13 cellular contexts compared by ENCODE assay signal in genomic region chr7:130458256-130458655, GRCh38.
A peak's percentile ranks its signal among the peaks of the same experiment; 100 is the strongest.
DNase-seq lines count a peak whose midpoint lies in the region; ATAC-seq and TF ChIP-seq lines count a peak whose summit lies in the region.
"Had no signal": no experiment of that assay in that cellular context is flagged by ENCODE, and none has a peak within 500 bp of the region (broad histone marks: within the 10 kb centered on the region; RNA-seq: fewer than 3 reads in every experiment).

No MANE protein-coding gene starts in this region.

- no peaks in the 10 kb centered on the region for H3K79me2 ChIP-seq in DND-41 (ENCODE audit: insufficient read depth, low read length)

- H3K9ac ChIP-seq in DND-41 (ENCODE audit: low read depth, low read length) = no peak overlapping the region; the same call in 1 of the 2 replicates

- ATAC-seq in DND-41 (ENCODE audit: insufficient read depth, low read depth) = peak; percentile 94
- peak; percentile 83 for ATAC-seq in effector memory CD8-positive, alpha-beta T cell (replicated peaks)
- no peak for ATAC-seq in GM18517 (IDR thresholded peaks at IDR 0.05; ENCODE audit: unreplicated experiment)
- ATAC-seq: heart right ventricle; stimulated activated memory B cell treated with anti-CD40 and anti-IgM and Interleukin-4, amounts not matched to agents 10 μg/mL and 1 μg/mL and 100 μg/mL, for 72 hours had no signal

- no peaks in the 10 kb centered on the region for H4K20me1 ChIP-seq in DND-41 (ENCODE audit: insufficient read depth, low read length)

- H2AFZ ChIP-seq in DND-41 (ENCODE audit: low read depth, low read length) = no peak overlapping the region

- peaks cover 13% of the 10 kb centered on the region for H3K4me1 ChIP-seq in DND-41 (ENCODE audit: insufficient read depth, low read length)
- H3K4me1 ChIP-seq: breast epithelium, heart right ventricle had no signal

- H3K36me3 ChIP-seq in DND-41 (ENCODE audit: insufficient read depth, low read length) = no peaks in the 10 kb centered on the region
- H3K36me3 ChIP-seq: breast epithelium, heart right ventricle had no signal

- DNase-seq in DND-41 (no peak), GM19240 (ENCODE audit: insufficient read length, low spot score) (peak; percentile 14), NAMALWA (ENCODE audit: low spot score) (peak; percentile 31), GM19238 (ENCODE audit: insufficient read length, low spot score) (no peak)
- DNase-seq in effector memory CD8-positive, alpha-beta T cell = no peak
- DNase-seq in stimulated activated CD4-positive, alpha-beta T cell treated with anti-CD3 and anti-CD28 coated beads, Interleukin-15, amount 100 ng/mL, for 24 hours = no peak
- DNase-seq: activated CD8-positive, alpha-beta memory T cell treated with anti-CD3 and anti-CD28 coated beads, Interleukin-2, amount 50 U/mL, for 4 hours; heart right ventricle; NK-92 treated with Interleukin-12 subunit alpha and Interleukin-12 subunit beta, amount 100 ng/mL, for 24 hours; occipital lobe had no signal

- no peak for TF ChIP-seq CTCF in DND-41 (IDR thresholded peaks at IDR 0.05; ENCODE audit: borderline replicate concordance, extremely low read depth, low read length, poor library complexity, severe bottlenecking)

- H3K27ac ChIP-seq in DND-41 (ENCODE audit: low read length) = no peak overlapping the region
- H3K27ac ChIP-seq: breast epithelium, heart right ventricle had no signal

- no peaks in the 10 kb centered on the region for H3K27me3 Mint-ChIP-seq in effector memory CD8-positive, alpha-beta T cell

- H3K4me3 Mint-ChIP-seq in effector memory CD8-positive, alpha-beta T cell = peak overlapping the region; percentile 70 to 73
- H3K4me3 Mint-ChIP-seq: stimulated activated memory B cell treated with anti-CD40 and anti-IgM and Interleukin-4, amounts not matched to agents 10 μg/mL and 1 μg/mL and 100 μg/mL, for 72 hours had no signal

- peaks cover 12% of the 10 kb centered on the region for H3K9me3 ChIP-seq in DND-41 (ENCODE audit: insufficient read depth, low read length, severe bottlenecking)

- H3K36me3 Mint-ChIP-seq in effector memory CD8-positive, alpha-beta T cell (ENCODE audit: insufficient read depth) = no peaks in the 10 kb centered on the region
- H3K36me3 Mint-ChIP-seq: stimulated activated memory B cell treated with anti-CD40 and anti-IgM and Interleukin-4, amounts not matched to agents 10 μg/mL and 1 μg/mL and 100 μg/mL, for 72 hours had no signal

- H3K27me3 ChIP-seq in DND-41 (ENCODE audit: insufficient read depth, low read length, poor library complexity) = no peaks in the 10 kb centered on the region
- H3K27me3 ChIP-seq: breast epithelium, heart right ventricle had no signal

- H3K9me3 Mint-ChIP-seq in effector memory CD8-positive, alpha-beta T cell = no peaks in the 10 kb centered on the region

- peak overlapping the region; percentile 49; the same call in 1 of the 2 replicates for H3K4me2 ChIP-seq in DND-41 (ENCODE audit: insufficient read depth, low read length)

- peak overlapping the region; percentile 77 to 78 for H3K27ac Mint-ChIP-seq in effector memory CD8-positive, alpha-beta T cell
- H3K27ac Mint-ChIP-seq: stimulated activated memory B cell treated with anti-CD40 and anti-IgM and Interleukin-4, amounts not matched to agents 10 μg/mL and 1 μg/mL and 100 μg/mL, for 72 hours had no signal

- no peak overlapping the region for H3K4me3 ChIP-seq in DND-41 (ENCODE audit: low read depth in 1 of 2, low read length in 2 of 2)
- H3K4me3 ChIP-seq: breast epithelium, heart right ventricle had no signal

- peaks cover 6 to 7% of the 10 kb centered on the region in 2 donors for H3K4me1 Mint-ChIP-seq in effector memory CD8-positive, alpha-beta T cell (ENCODE audit: low read depth in 2 of 2)

Comparison
In these comparisons a context has a peak if more than half of its experiments do, and no peak if none do; other contexts are left out.
1. DNase-seq: peak in GM19240 (single experiment) and NAMALWA (single experiment); none in DND-41 (single experiment), effector memory CD8-positive, alpha-beta T cell (0 of 3), stimulated activated CD4-positive, alpha-beta T cell treated with anti-CD3 and anti-CD28 coated beads, Interleukin-15, amount 100 ng/mL, for 24 hours (single experiment) and GM19238 (single experiment).